ENCODE assay signal across 1 cellular context in the genomic region with DNA sequence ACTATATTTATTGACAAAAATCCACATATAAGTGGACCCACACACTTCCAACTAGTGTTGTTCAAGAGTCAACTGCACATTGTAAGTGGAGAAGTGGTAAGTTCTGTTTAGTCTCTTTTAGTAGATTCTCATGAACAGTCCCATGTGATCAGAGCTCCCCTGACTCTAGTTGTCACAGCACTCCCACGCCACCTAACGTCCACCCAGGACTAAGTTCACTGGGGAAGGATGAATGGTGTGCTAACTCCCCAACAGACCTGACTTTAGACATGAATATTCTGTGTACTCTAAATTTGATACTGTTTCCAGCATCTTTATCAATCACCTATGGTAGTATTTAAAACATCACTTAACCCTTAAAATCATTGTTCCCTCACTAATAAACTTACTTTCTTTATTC.
TF ChIP-seq lines count a peak whose summit lies in the region.

No MANE protein-coding gene starts in this region.

TF ChIP-seq in WTC11, 78 proteins besides CTCF, POLR2A, EP300 and RAD21 (continued from another document):
- TF ChIP-seq, protein P1, sequence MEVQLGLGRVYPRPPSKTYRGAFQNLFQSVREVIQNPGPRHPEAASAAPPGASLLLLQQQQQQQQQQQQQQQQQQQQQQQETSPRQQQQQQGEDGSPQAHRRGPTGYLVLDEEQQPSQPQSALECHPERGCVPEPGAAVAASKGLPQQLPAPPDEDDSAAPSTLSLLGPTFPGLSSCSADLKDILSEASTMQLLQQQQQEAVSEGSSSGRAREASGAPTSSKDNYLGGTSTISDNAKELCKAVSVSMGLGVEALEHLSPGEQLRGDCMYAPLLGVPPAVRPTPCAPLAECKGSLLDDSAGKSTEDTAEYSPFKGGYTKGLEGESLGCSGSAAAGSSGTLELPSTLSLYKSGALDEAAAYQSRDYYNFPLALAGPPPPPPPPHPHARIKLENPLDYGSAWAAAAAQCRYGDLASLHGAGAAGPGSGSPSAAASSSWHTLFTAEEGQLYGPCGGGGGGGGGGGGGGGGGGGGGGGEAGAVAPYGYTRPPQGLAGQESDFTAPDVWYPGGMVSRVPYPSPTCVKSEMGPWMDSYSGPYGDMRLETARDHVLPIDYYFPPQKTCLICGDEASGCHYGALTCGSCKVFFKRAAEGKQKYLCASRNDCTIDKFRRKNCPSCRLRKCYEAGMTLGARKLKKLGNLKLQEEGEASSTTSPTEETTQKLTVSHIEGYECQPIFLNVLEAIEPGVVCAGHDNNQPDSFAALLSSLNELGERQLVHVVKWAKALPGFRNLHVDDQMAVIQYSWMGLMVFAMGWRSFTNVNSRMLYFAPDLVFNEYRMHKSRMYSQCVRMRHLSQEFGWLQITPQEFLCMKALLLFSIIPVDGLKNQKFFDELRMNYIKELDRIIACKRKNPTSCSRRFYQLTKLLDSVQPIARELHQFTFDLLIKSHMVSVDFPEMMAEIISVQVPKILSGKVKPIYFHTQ (CRISPR knock-in tag; IDR thresholded peaks at IDR 0.05), result no peak
- TF ChIP-seq, protein P2, sequence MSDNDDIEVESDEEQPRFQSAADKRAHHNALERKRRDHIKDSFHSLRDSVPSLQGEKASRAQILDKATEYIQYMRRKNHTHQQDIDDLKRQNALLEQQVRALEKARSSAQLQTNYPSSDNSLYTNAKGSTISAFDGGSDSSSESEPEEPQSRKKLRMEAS (CRISPR knock-in tag; IDR thresholded peaks at IDR 0.05), result no peak
- TF ChIP-seq, protein P3, sequence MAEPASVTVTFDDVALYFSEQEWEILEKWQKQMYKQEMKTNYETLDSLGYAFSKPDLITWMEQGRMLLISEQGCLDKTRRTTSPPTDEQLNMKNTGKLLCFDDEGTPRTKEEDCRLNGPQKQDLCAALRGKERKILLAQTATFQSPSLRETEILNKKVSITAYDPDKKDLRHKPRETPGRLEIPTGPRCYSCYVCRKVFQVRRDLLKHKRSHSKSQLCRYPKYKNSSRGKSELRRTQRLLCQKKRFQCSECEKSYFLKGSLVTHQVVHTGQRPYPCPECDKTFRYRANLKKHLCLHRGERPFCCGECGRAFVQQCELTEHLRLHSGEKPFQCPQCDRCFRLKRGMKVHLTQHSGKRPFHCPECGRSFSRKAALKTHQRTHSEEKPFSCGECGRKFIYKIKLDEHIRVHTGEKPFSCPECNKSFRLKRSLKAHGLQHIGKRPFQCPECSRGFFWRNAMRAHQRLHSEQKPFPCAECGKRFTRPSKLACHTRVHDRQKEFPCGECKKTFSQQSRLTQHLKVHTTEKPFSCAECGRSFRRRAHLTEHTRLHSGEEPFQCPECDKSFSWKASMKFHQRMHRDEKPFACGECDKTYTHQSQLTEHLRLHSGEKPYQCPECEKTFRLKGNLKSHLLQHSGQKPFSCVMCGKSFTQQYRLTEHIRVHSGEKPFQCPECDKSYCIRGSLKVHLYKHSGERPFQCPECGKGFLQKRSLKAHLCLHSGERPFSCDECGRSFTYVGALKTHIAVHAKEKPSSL (CRISPR knock-in tag; conservative IDR thresholded peaks at IDR 0.05), result no peak
- TF ChIP-seq OVOL2 (CRISPR knock-in tag; IDR thresholded peaks at IDR 0.05; ENCODE audit: borderline replicate concordance) (no peak), IRF2 (CRISPR knock-in tag; IDR thresholded peaks at IDR 0.05; ENCODE audit: borderline replicate concordance, low read depth) (no peak)
